Comparison of ENCODE assay signal across 2 cellular contexts in genomic region chr6:3433005-3433404, GRCh38.
TF ChIP-seq lines count a peak whose summit lies in the region.

No MANE protein-coding gene starts in this region.

TF ChIP-seq in A549, 52 proteins besides CTCF, POLR2A, EP300 and RAD21:
- TF ChIP-seq NFE2L2 (conservative IDR thresholded peaks at IDR 0.05; ENCODE audit: low read length) (no peak), CBX8 (IDR thresholded peaks at IDR 0.05) (no peak), PHF8 (IDR thresholded peaks at IDR 0.05; ENCODE audit: borderline replicate concordance, low read depth) (no peak), JUNB (IDR thresholded peaks at IDR 0.05) (no peak), RCOR1 (IDR thresholded peaks at IDR 0.05; ENCODE audit: low read depth, low read length) (no peak), CEBPB (IDR thresholded peaks at IDR 0.05) (no peak)

TF ChIP-seq in GM12878, 131 proteins besides CTCF, POLR2A, EP300 and RAD21:
- 0 out of 2 replicates have a peak, but pooled peaks have one; percentile 19 for TF ChIP-seq TCF12 (IDR thresholded peaks at IDR 0.05; ENCODE audit: low read depth, low read length)
- no peak for TF ChIP-seq ZNF592 (IDR thresholded peaks at IDR 0.05)
- no peak for TF ChIP-seq NFIC (IDR thresholded peaks at IDR 0.05; ENCODE audit: low read depth, low read length)
- no peak for TF ChIP-seq CEBPB (IDR thresholded peaks at IDR 0.05; ENCODE audit: borderline replicate concordance in 1 of 2, low read depth in 2 of 2, low read length in 2 of 2)
- no peak for TF ChIP-seq ELK1 (IDR thresholded peaks at IDR 0.05; ENCODE audit: low read depth, low read length)
- no peak for TF ChIP-seq SMAD5 (IDR thresholded peaks at IDR 0.05; ENCODE audit: low read depth)
- TF ChIP-seq MEF2B (IDR thresholded peaks at IDR 0.05; ENCODE audit: partially characterized antibody, poor library complexity, severe bottlenecking) = peak; percentile 49
- no peak for TF ChIP-seq USF1 (IDR thresholded peaks at IDR 0.05; ENCODE audit: borderline replicate concordance, extremely low read length, insufficient read depth, low read depth, low read length)
- 0 out of 2 replicates have a peak, but pooled peaks have one; percentile 14 for TF ChIP-seq IKZF1 (conservative IDR thresholded peaks at IDR 0.05)
- TF ChIP-seq PAX5 (IDR thresholded peaks at IDR 0.05; ENCODE audit: borderline replicate concordance, low read depth, low read length) = no peak
- TF ChIP-seq CUX1 (IDR thresholded peaks at IDR 0.05; ENCODE audit: insufficient replicate concordance, low read depth, low read length) = no peak
- no peak for TF ChIP-seq FOS (IDR thresholded peaks at IDR 0.05; ENCODE audit: borderline replicate concordance, extremely low read depth, insufficient read length)
- no peak for TF ChIP-seq ZNF384 (IDR thresholded peaks at IDR 0.05; ENCODE audit: borderline replicate concordance, low read depth, low read length)
- TF ChIP-seq BHLHE40 (IDR thresholded peaks at IDR 0.05; ENCODE audit: borderline replicate concordance in 1 of 2, low read depth in 2 of 2, low read length in 1 of 2) = peak in 1 of 2 experiments; percentile 23; a peak in 1 of 4 replicates
- peak; percentile 55; the same call in 1 of the 2 replicates for TF ChIP-seq ZNF687 (IDR thresholded peaks at IDR 0.05)
- TF ChIP-seq PKNOX1 (IDR thresholded peaks at IDR 0.05) = no peak
- no peak for TF ChIP-seq POU2F2 (IDR thresholded peaks at IDR 0.05; ENCODE audit: borderline replicate concordance, low read depth, low read length)
- TF ChIP-seq POLR2AphosphoS2 (IDR thresholded peaks at IDR 0.05; ENCODE audit: low read depth, low read length) = no peak
- no peak for TF ChIP-seq RFX5 (IDR thresholded peaks at IDR 0.05; ENCODE audit: low read depth, low read length)
- TF ChIP-seq STAT3 (IDR thresholded peaks at IDR 0.05; ENCODE audit: low read depth, low read length) = no peak
TF ChIP-seq in GM12878: peak in this region for 5.
